Comparison of ENCODE assay signal across 25 cellular contexts in genomic region chr11:133996671-133997070, GRCh38. TPM values are rescaled to one million over a fixed set of nuclear protein-coding genes. Genes with fewer than 3 reads are reported as not detected.
A peak's percentile ranks its signal among the peaks of the same experiment; 100 is the strongest.
DNase-seq lines count a peak whose midpoint lies in the region; ATAC-seq and TF ChIP-seq lines count a peak whose summit lies in the region.
"Had no signal": no experiment of that assay in that cellular context is flagged by ENCODE, and none has a peak within 500 bp of the region (broad histone marks: within the 10 kb centered on the region; RNA-seq: fewer than 3 reads in every experiment).

No MANE protein-coding gene starts in this region.

- intact Hi-C loops in spleen (cut with DNase I; ENCODE audit: low total_unique reads) (no loop called here), ascending aorta (cut with DNase I) (no loop called here)

- DNase-seq in spleen = peak; percentile 56
- DNase-seq in NCI-H82 (lab: John Stamatoyannopoulos, UW) = no peak
- DNase-seq in NCI-H526 treated with DMSO at 0.1 percent for 48 hours (lab: John Stamatoyannopoulos, UW) = no peak
- DNase-seq in ascending aorta (ENCODE audit: low spot score in 2 of 2) = no peak
- DNase-seq: 8988T; ACHN; BE2C; C1 segment of cervical spinal cord; CD4-positive, alpha-beta memory T cell; CD4-positive, CD25-positive, alpha-beta regulatory T cell; CD8-positive, alpha-beta memory T cell; COR-L47; DMS 273 treated with DMSO at 0.1 percent for 48 hours; DMS153; DMS53; DMS79; DND-41; EL; GDM1 had no signal

- H3K27me3 Mint-ChIP-seq in activated T-helper 17 cell treated with anti-CD3 and anti-CD28 coated beads, Interleukin-2, amount 50 U/mL, for 72 hours = no peaks in the 10 kb centered on the region
- peaks cover 4% of the 10 kb centered on the region for H3K27me3 Mint-ChIP-seq in brain

- no peaks in the 10 kb centered on the region for H3K9me3 Mint-ChIP-seq in activated T-helper 17 cell treated with anti-CD3 and anti-CD28 coated beads, Interleukin-2, amount 50 U/mL, for 72 hours
- peaks cover 0 to 2% (median 0%) of the 10 kb centered on the region in 5 experiments for H3K9me3 Mint-ChIP-seq in brain
- H3K9me3 Mint-ChIP-seq: CD4-positive, alpha-beta memory T cell had no signal

- no peak overlapping the region for H3K4me3 Mint-ChIP-seq in activated T-helper 17 cell treated with anti-CD3 and anti-CD28 coated beads, Interleukin-2, amount 50 U/mL, for 72 hours
- H3K4me3 Mint-ChIP-seq in brain = no peak overlapping the region
- H3K4me3 Mint-ChIP-seq: CD14-positive monocyte; CD4-positive, CD25-positive, alpha-beta regulatory T cell; CD8-positive, alpha-beta memory T cell had no signal

- H3K4me3 ChIP-seq in spleen (no peak overlapping the region), ascending aorta (no peak overlapping the region)
- H3K4me3 ChIP-seq: BLaER1, GM12878 had no signal

- H3K9me3 ChIP-seq in spleen (no peaks in the 10 kb centered on the region), ascending aorta (no peaks in the 10 kb centered on the region)
- H3K9me3 ChIP-seq: BE2C, BLaER1 had no signal

- no peak for TF ChIP-seq POLR2A in spleen (IDR thresholded peaks at IDR 0.05)

- no peak overlapping the region for H3K27ac ChIP-seq in spleen
- no peak overlapping the region for H3K27ac ChIP-seq in ascending aorta
- H3K27ac ChIP-seq: BLaER1 had no signal

- H3K36me3 ChIP-seq in spleen (no peaks in the 10 kb centered on the region), ascending aorta (no peaks in the 10 kb centered on the region)
- H3K36me3 ChIP-seq: BE2C, BLaER1 had no signal

- no peaks in the 10 kb centered on the region for H3K36me3 Mint-ChIP-seq in activated T-helper 17 cell treated with anti-CD3 and anti-CD28 coated beads, Interleukin-2, amount 50 U/mL, for 72 hours (ENCODE audit: low read depth)
- no peaks in the 10 kb centered on the region for H3K36me3 Mint-ChIP-seq in brain
- H3K36me3 Mint-ChIP-seq: CD14-positive monocyte; CD4-positive, alpha-beta memory T cell; CD4-positive, CD25-positive, alpha-beta regulatory T cell; CD8-positive, alpha-beta memory T cell had no signal

- no peak for ATAC-seq in activated T-helper 17 cell treated with anti-CD3 and anti-CD28 coated beads, Interleukin-2, amount 50 U/mL, for 72 hours (replicated peaks)
- ATAC-seq: GM12878 had no signal

- no peak for TF ChIP-seq CTCF in brain (conservative IDR thresholded peaks at IDR 0.05)
- no peak for TF ChIP-seq CTCF in spleen (IDR thresholded peaks at IDR 0.05 in 8 of 11, conservative IDR thresholded peaks at IDR 0.05 in 3 of 11)
- no peak for TF ChIP-seq CTCF in ascending aorta (IDR thresholded peaks at IDR 0.05)

- H3K4me1 ChIP-seq in spleen (peaks cover 0 to 6% (median 2%) of the 10 kb centered on the region in 6 donors), ascending aorta (no peaks in the 10 kb centered on the region)
- H3K4me1 ChIP-seq: BE2C had no signal

- peaks cover 0 to 31% (median 0%) of the 10 kb centered on the region in 7 donors for H3K27me3 ChIP-seq in spleen (replicated peaks in 1 of 7)
- H3K27me3 ChIP-seq in ascending aorta = no peaks in the 10 kb centered on the region
- H3K27me3 ChIP-seq: BE2C, BLaER1 had no signal

- H3K4me1 Mint-ChIP-seq in activated T-helper 17 cell treated with anti-CD3 and anti-CD28 coated beads, Interleukin-2, amount 50 U/mL, for 72 hours = peaks cover 5% of the 10 kb centered on the region
- H3K4me1 Mint-ChIP-seq in brain = peaks cover 36% of the 10 kb centered on the region
- H3K4me1 Mint-ChIP-seq: CD14-positive monocyte had no signal

- WGBS in spleen, 5 donors = 74 to 82% (median 78%) methylated on average over 10 of the region's 10 CpGs

- H3K27ac Mint-ChIP-seq in activated T-helper 17 cell treated with anti-CD3 and anti-CD28 coated beads, Interleukin-2, amount 50 U/mL, for 72 hours = peak overlapping the region; percentile 37
- peak overlapping the region in 3 of 5 experiments; percentile 11 to 57 (median 14) for H3K27ac Mint-ChIP-seq in brain
- H3K27ac Mint-ChIP-seq: CD14-positive monocyte; CD8-positive, alpha-beta memory T cell had no signal

RNA-seq across cellular contexts. Expression of gene IGSF9B, which starts 39.9 kb away (rescaled TPM):
- total RNA-seq in activated T-helper 17 cell treated with anti-CD3 and anti-CD28 coated beads, Interleukin-2, amount 50 U/mL, for 72 hours = 100 to 1,000 TPM in 1 of 2 donors, 10 to 100 TPM in 1; 25.4 to 279 TPM
- 16.4 TPM for polyA plus RNA-seq in brain (ENCODE audit: insufficient read depth, low read depth, low replicate concordance)
- total RNA-seq in spleen = 10 to 100 TPM in 1 of 7 donors, 1 to 10 TPM in 6; 2.4 to 11.2 (median 6.6) TPM
- 1 to 10 TPM in 2 of 3 donors, under 1 TPM in 1; 0.50 to 2.6 (median 1.6) TPM for polyA plus RNA-seq in spleen
- 162 TPM for total RNA-seq in ascending aorta
- polyA plus RNA-seq: AG04450, CD14-positive monocyte had no signal
